ENCODE assay signal across 2 cellular contexts in the genomic region with DNA sequence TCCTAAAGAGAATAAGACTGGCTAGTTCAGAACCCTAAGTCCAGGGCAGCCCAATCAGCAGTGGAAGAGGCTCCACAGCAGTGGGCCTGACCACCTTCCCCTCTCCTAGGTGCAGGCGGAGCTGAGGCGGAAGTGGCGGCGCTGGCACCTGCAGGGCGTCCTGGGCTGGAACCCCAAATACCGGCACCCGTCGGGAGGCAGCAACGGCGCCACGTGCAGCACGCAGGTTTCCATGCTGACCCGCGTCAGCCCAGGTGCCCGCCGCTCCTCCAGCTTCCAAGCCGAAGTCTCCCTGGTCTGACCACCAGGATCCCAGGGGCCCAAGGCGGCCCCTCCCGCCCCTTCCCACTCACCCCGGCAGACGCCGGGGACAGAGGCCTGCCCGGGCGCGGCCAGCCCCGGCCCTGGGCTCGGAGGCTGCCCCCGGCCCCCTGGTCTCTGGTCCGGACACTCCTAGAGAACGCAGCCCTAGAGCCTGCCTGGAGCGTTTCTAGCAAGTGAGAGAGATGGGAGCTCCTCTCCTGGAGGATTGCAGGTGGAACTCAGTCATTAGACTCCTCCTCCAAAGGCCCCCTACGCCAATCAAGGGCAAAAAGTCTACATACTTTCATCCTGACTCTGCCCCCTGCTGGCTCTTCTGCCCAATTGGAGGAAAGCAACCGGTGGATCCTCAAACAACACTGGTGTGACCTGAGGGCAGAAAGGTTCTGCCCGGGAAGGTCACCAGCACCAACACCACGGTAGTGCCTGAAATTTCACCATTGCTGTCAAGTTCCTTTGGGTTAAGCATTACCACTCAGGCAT.
TF ChIP-seq lines count a peak whose summit lies in the region.

No MANE protein-coding gene starts in this region.

TF ChIP-seq in GM12878, 131 proteins besides CTCF, POLR2A, EP300 and RAD21:
- TF ChIP-seq MXI1 (IDR thresholded peaks at IDR 0.05; ENCODE audit: low read depth, low read length), result no peak
- TF ChIP-seq HSF1 (IDR thresholded peaks at IDR 0.05; ENCODE audit: low read depth, low read length), result no peak
- no peak for TF ChIP-seq SRF (IDR thresholded peaks at IDR 0.05; ENCODE audit: low read depth in 2 of 2, low read length in 2 of 2)
- TF ChIP-seq RFX5 (IDR thresholded peaks at IDR 0.05; ENCODE audit: low read depth, low read length), result no peak
- TF ChIP-seq NR2C2 (IDR thresholded peaks at IDR 0.05; ENCODE audit: borderline replicate concordance, control insufficient read depth, insufficient read length, low read depth), result no peak
- no peak for TF ChIP-seq BCL3 (IDR thresholded peaks at IDR 0.05; ENCODE audit: borderline replicate concordance, insufficient read depth, low read depth, low read length, poor library complexity, severe bottlenecking)
- TF ChIP-seq NBN (IDR thresholded peaks at IDR 0.05), result no peak
- peak; percentile 31; the same call in 1 of the 2 replicates for TF ChIP-seq SMC3 (IDR thresholded peaks at IDR 0.05; ENCODE audit: borderline replicate concordance, low read length)
- TF ChIP-seq HDAC6 (IDR thresholded peaks at IDR 0.05; ENCODE audit: unreplicated experiment), result no peak
- TF ChIP-seq EED (IDR thresholded peaks at IDR 0.05; ENCODE audit: low read depth), result no peak
- no peak for TF ChIP-seq CBFB (IDR thresholded peaks at IDR 0.05; ENCODE audit: low read depth)
- TF ChIP-seq, protein P1, sequence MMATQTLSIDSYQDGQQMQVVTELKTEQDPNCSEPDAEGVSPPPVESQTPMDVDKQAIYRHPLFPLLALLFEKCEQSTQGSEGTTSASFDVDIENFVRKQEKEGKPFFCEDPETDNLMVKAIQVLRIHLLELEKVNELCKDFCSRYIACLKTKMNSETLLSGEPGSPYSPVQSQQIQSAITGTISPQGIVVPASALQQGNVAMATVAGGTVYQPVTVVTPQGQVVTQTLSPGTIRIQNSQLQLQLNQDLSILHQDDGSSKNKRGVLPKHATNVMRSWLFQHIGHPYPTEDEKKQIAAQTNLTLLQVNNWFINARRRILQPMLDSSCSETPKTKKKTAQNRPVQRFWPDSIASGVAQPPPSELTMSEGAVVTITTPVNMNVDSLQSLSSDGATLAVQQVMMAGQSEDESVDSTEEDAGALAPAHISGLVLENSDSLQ (IDR thresholded peaks at IDR 0.05), result peak; percentile 54
TF ChIP-seq in GM12878: peak in this region for 2.

TF ChIP-seq in liver, 16 proteins besides CTCF, POLR2A, EP300 and RAD21:
- TF ChIP-seq ZBTB33 (IDR thresholded peaks at IDR 0.05) (no peak), MAX (IDR thresholded peaks at IDR 0.05) (no peak), SP1 (IDR thresholded peaks at IDR 0.05) (no peak), EGR1 (IDR thresholded peaks at IDR 0.05; ENCODE audit: low read depth in 2 of 2) (no peak), JUND (IDR thresholded peaks at IDR 0.05) (no peak), HNF4G (IDR thresholded peaks at IDR 0.05) (no peak), YY1 (IDR thresholded peaks at IDR 0.05) (no peak), TAF1 (conservative IDR thresholded peaks at IDR 0.05) (no peak), GABPA (IDR thresholded peaks at IDR 0.05 in 1 of 2, conservative IDR thresholded peaks at IDR 0.05 in 1 of 2) (no peak), NR2F2 (IDR thresholded peaks at IDR 0.05) (no peak), HNF4A (conservative IDR thresholded peaks at IDR 0.05) (no peak), FOXA1 (IDR thresholded peaks at IDR 0.05) (no peak), REST (IDR thresholded peaks at IDR 0.05) (no peak), FOXA2 (IDR thresholded peaks at IDR 0.05) (no peak), ATF3 (IDR thresholded peaks at IDR 0.05) (no peak), RXRA (IDR thresholded peaks at IDR 0.05) (no peak)
